Comparison of ENCODE assay signal across 8 cellular contexts in the genomic region with DNA sequence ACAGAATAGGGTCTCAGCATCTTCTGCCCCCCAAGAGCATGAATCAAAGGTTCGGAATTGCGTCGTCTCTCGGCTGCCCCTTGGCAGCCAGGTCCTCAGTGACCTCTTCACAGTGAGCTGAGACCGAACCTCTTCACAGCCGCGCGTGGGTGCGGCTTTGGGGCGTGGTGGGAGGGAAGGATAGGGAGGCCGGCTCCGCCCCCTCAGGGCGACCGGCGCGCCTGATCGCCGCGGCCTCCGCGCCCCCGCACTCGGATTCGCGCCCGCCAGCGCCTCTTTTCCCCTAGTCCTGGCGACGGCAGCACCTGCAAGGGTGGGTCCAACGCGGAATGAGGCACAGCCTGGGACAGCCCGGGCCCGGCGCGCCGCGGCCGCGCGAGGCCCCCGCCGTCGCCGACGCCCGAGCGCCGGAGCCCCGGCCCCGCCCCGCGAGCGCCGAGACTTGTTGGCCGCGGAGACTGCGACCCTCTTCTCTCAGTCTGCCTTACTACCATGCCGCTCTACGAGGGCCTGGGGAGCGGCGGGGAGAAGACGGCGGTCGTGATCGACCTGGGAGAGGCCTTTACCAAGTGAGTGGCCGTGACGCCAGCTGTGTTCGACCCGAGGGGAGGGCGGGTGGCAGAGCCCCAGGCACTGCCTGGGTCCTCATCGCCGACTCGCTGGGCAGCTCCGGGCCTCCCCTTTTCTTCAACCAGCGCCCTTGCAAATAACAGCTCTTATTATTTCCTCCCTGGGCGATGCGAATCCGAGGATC. TPM values are rescaled to one million over a fixed set of nuclear protein-coding genes. Genes with fewer than 3 reads are reported as not detected.
DNase-seq lines count a peak whose midpoint lies in the region; ATAC-seq and TF ChIP-seq lines count a peak whose summit lies in the region.

ACTR10 (plus strand) TSS at position 424 of the 754 bp plus-strand sequence; CDS start at position 493, 69 bp downstream.

- H3K27me3 ChIP-seq in sigmoid colon = no peaks in the 10 kb centered on the region

- intact Hi-C loops in sigmoid colon (cut with DNase I) = loop anchor here (2.0 kb wide), 2 partner anchors 33 to 39 kb away; no protein-coding TSS in a partner anchor

- TF ChIP-seq POLR2A in sigmoid colon (IDR thresholded peaks at IDR 0.05) = peak; percentile 24 to 37

- peak within 1 kb of the TSS; percentile 89 to 97 (median 96) for H3K27ac ChIP-seq in sigmoid colon

- H3K36me3 ChIP-seq in sigmoid colon = peaks cover 0 to 21% (median 3%) of the 10 kb centered on the region in 4 donors

- WGBS in sigmoid colon, 2 donors = 0 to 1% methylated on average over 78 of the region's 78 CpGs

- TF ChIP-seq CTCF in brain (conservative IDR thresholded peaks at IDR 0.05) = no peak
- no peak for TF ChIP-seq CTCF in sigmoid colon (IDR thresholded peaks at IDR 0.05)

- DNase-seq in A172 (ENCODE audit: low spot score) = peak; percentile 63
- peak; percentile 84 for DNase-seq in NCI-H2107 treated with DMSO at 0.1 percent for 48 hours (lab: John Stamatoyannopoulos, UW; ENCODE audit: unreplicated experiment)
- peak; percentile 90 for DNase-seq in UCSD-AML1 (lab: John Stamatoyannopoulos, UW; ENCODE audit: unreplicated experiment)
- peak; percentile 28 for DNase-seq in iPS DF 4.7 (ENCODE audit: extremely low read depth, low spot score)
- peak; percentile 90 for DNase-seq in sigmoid colon

- peaks cover 36% of the 10 kb centered on the region for H3K36me3 Mint-ChIP-seq in brain

- peaks cover 22% of the 10 kb centered on the region for H3K4me1 Mint-ChIP-seq in brain

- peaks cover 2% of the 10 kb centered on the region for H3K27me3 Mint-ChIP-seq in brain

- peak within 1 kb of the TSS; percentile 97 to 99 (median 98) for H3K27ac Mint-ChIP-seq in brain

- peak; percentile 89 for ATAC-seq in GM18858 (IDR thresholded peaks at IDR 0.05; ENCODE audit: unreplicated experiment)
- peak; percentile 90 for ATAC-seq in HG03066 (IDR thresholded peaks at IDR 0.05; ENCODE audit: low read depth, unreplicated experiment)

- H3K9me3 ChIP-seq in sigmoid colon = no peaks in the 10 kb centered on the region

- no peaks in the 10 kb centered on the region for H3K9me3 Mint-ChIP-seq in brain

- peak within 1 kb of the TSS; percentile 93 to 97 (median 94) for H3K4me3 ChIP-seq in sigmoid colon

- TF ChIP-seq EP300 in sigmoid colon (IDR thresholded peaks at IDR 0.05) = no peak

- peak within 1 kb of the TSS; percentile 96 to 99 (median 98) for H3K4me3 Mint-ChIP-seq in brain

- H3K4me1 ChIP-seq in sigmoid colon = peaks cover 0 to 23% (median 16%) of the 10 kb centered on the region in 4 donors

RNA-seq across cellular contexts. Expression of gene ACTR10, which starts in this region (rescaled TPM):
- 78.3 and 81.8 TPM in 2 replicates for total RNA-seq in A172 (2014; rRNA removed; shearing (Covaris generic))
- 67.5 TPM for polyA plus RNA-seq in brain (ENCODE audit: insufficient read depth, low read depth, low replicate concordance)
- total RNA-seq in sigmoid colon = 10 to 100 TPM; 67.1 to 77.3 (median 69.3) TPM
- polyA plus RNA-seq in sigmoid colon = 10 to 100 TPM; 56.4 to 78.1 (median 60.7) TPM

Comparison
In these comparisons a context has a peak if more than half of its experiments do, and no peak if none do; other contexts are left out.
1. Peak in every context shown above with its lines: DNase-seq, ATAC-seq, H3K4me3 ChIP-seq and H3K27ac ChIP-seq.
2. DNase-seq: peak in every context shown above with its lines; median percentile 90 in UCSD-AML1; 90 in sigmoid colon; 84 in NCI-H2107 treated with DMSO at 0.1 percent for 48 hours; 63 in A172; 28 in iPS DF 4.7.